18 cellular contexts compared by ENCODE assay signal in genomic region chr16:85768225-85768624, GRCh38. TPM values are rescaled to one million over a fixed set of nuclear protein-coding genes. Genes with fewer than 3 reads are reported as not detected.
DNase-seq lines count a peak whose midpoint lies in the region; ATAC-seq and TF ChIP-seq lines count a peak whose summit lies in the region.
"Had no signal": no experiment of that assay in that cellular context is flagged by ENCODE, and none has a peak within 500 bp of the region (broad histone marks: within the 10 kb centered on the region; RNA-seq: fewer than 3 reads in every experiment).

No MANE protein-coding gene starts in this region.

- TF ChIP-seq CTCF in chondrocyte (IDR thresholded peaks at IDR 0.05) (no peak), nephron progenitor cell (IDR thresholded peaks at IDR 0.05) (no peak), brain microvascular endothelial cell (IDR thresholded peaks at IDR 0.05; ENCODE audit: low read depth, low read length, missing control alignments) (no peak)

- H3K27me3 ChIP-seq in H7 (ENCODE audit: control insufficient read depth, insufficient read depth, low read length), result no peaks in the 10 kb centered on the region
- no peaks in the 10 kb centered on the region for H3K27me3 ChIP-seq in brain microvascular endothelial cell (replicated peaks)
- H3K27me3 ChIP-seq: right atrium auricular region had no signal

- H3K36me3 Mint-ChIP-seq in chondrocyte (ENCODE audit: low read depth) (no peaks in the 10 kb centered on the region), nephron progenitor cell (ENCODE audit: low read depth) (peaks cover 8% of the 10 kb centered on the region)

- H3K4me3 ChIP-seq in H7 (ENCODE audit: insufficient read depth, low read depth, low read length) (no peak overlapping the region), brain microvascular endothelial cell (ENCODE audit: low read depth, low read length) (no peak overlapping the region)
- H3K4me3 ChIP-seq: esophagus muscularis mucosa, GM12878, right atrium auricular region, tibial artery had no signal

- H3K9me3 Mint-ChIP-seq in chondrocyte (ENCODE audit: low read depth) (no peaks in the 10 kb centered on the region), nephron progenitor cell (no peaks in the 10 kb centered on the region)
- H3K9me3 Mint-ChIP-seq: activated naive CD4-positive, alpha-beta T cell treated with anti-CD3 and anti-CD28 coated beads, Interleukin-2, amount 50 U/mL, for 24 hours; activated T-helper 1 cell treated with anti-CD3 and anti-CD28 coated beads, Interleukin-12 subunit alpha, Interleukin-12 subunit beta, Interleukin-2, Interleukin-4 antibody, amounts not matched to agents 30 ng/mL and 10 ng/mL and 1 ng/mL, durations not matched to agents 14 hours and 24 hours and 36 hours; stimulated activated naive CD8-positive, alpha-beta T cell treated with anti-CD3 and anti-CD28 coated beads, Interleukin-15, amount 100 ng/mL, for 72 hours had no signal

- no peak for ATAC-seq in GM21576 (IDR thresholded peaks at IDR 0.05; ENCODE audit: unreplicated experiment)
- ATAC-seq: GM12878; stimulated activated naive CD8-positive, alpha-beta T cell treated with anti-CD3 and anti-CD28 coated beads, Interleukin-15, amount 100 ng/mL, for 72 hours had no signal

- H3K27me3 Mint-ChIP-seq in chondrocyte (ENCODE audit: low read depth), result no peaks in the 10 kb centered on the region
- H3K27me3 Mint-ChIP-seq in nephron progenitor cell (ENCODE audit: low read depth, poor library complexity), result peaks cover 32% of the 10 kb centered on the region
- H3K27me3 Mint-ChIP-seq: activated naive CD4-positive, alpha-beta T cell treated with anti-CD3 and anti-CD28 coated beads, Interleukin-2, amount 50 U/mL, for 24 hours; stimulated activated naive CD8-positive, alpha-beta T cell treated with anti-CD3 and anti-CD28 coated beads, Interleukin-15, amount 100 ng/mL, for 72 hours had no signal

- H3K36me3 ChIP-seq in H7 (replicated peaks; ENCODE audit: control insufficient read depth, insufficient read depth, low read length) (no peaks in the 10 kb centered on the region), brain microvascular endothelial cell (replicated peaks) (no peaks in the 10 kb centered on the region)
- H3K36me3 ChIP-seq: right atrium auricular region had no signal

- peaks cover 12% of the 10 kb centered on the region for H3K4me1 Mint-ChIP-seq in chondrocyte (ENCODE audit: low read depth)
- peaks cover 9% of the 10 kb centered on the region for H3K4me1 Mint-ChIP-seq in nephron progenitor cell
- H3K4me1 Mint-ChIP-seq: activated CD4-positive, alpha-beta T cell treated with anti-CD3 and anti-CD28 coated beads for 36 hours; activated naive CD4-positive, alpha-beta T cell treated with anti-CD3 and anti-CD28 coated beads, Interleukin-2, amount 50 U/mL, for 24 hours had no signal

- no peak overlapping the region for H3K4me3 Mint-ChIP-seq in chondrocyte (ENCODE audit: unreplicated experiment)
- no peak overlapping the region for H3K4me3 Mint-ChIP-seq in nephron progenitor cell
- H3K4me3 Mint-ChIP-seq: activated CD4-positive, alpha-beta T cell treated with anti-CD3 and anti-CD28 coated beads for 36 hours; activated naive CD4-positive, alpha-beta T cell treated with anti-CD3 and anti-CD28 coated beads, Interleukin-2, amount 50 U/mL, for 24 hours; activated T-helper 1 cell treated with anti-CD3 and anti-CD28 coated beads, Interleukin-12 subunit alpha, Interleukin-12 subunit beta, Interleukin-2, Interleukin-4 antibody, amounts not matched to agents 30 ng/mL and 10 ng/mL and 1 ng/mL, durations not matched to agents 14 hours and 24 hours and 36 hours; stimulated activated naive CD8-positive, alpha-beta T cell treated with anti-CD3 and anti-CD28 coated beads, Interleukin-15, amount 100 ng/mL, for 72 hours had no signal

- no peak overlapping the region for H3K27ac ChIP-seq in brain microvascular endothelial cell
- H3K27ac ChIP-seq: esophagus muscularis mucosa, right atrium auricular region, tibial artery had no signal

- H3K27ac Mint-ChIP-seq in chondrocyte (ENCODE audit: unreplicated experiment) (peak overlapping the region; percentile 94), nephron progenitor cell (peak overlapping the region; percentile 12)
- H3K27ac Mint-ChIP-seq: activated CD4-positive, alpha-beta T cell treated with anti-CD3 and anti-CD28 coated beads for 36 hours; activated naive CD4-positive, alpha-beta T cell treated with anti-CD3 and anti-CD28 coated beads, Interleukin-2, amount 50 U/mL, for 24 hours; activated T-helper 1 cell treated with anti-CD3 and anti-CD28 coated beads, Interleukin-12 subunit alpha, Interleukin-12 subunit beta, Interleukin-2, Interleukin-4 antibody, amounts not matched to agents 30 ng/mL and 10 ng/mL and 1 ng/mL, durations not matched to agents 14 hours and 24 hours and 36 hours; stimulated activated naive CD8-positive, alpha-beta T cell treated with anti-CD3 and anti-CD28 coated beads, Interleukin-15, amount 100 ng/mL, for 72 hours had no signal

- DNase-seq in H7 (peak; percentile 73), NCI-H2227 (lab: John Stamatoyannopoulos, UW; ENCODE audit: unreplicated experiment) (peak; percentile 54), chondrocyte (ENCODE audit: low spot score) (no peak), nephron progenitor cell (no peak), activated gamma-delta T cell treated with Interleukin-2 at 50 U/mL for 16 hours (no peak), brain microvascular endothelial cell (no peak)
- DNase-seq: activated CD4-positive, alpha-beta T cell treated with anti-CD3 and anti-CD28 coated beads for 36 hours; DMS79; NCI-H1436; NCI-H524; stimulated activated naive CD8-positive, alpha-beta T cell treated with anti-CD3 and anti-CD28 coated beads, Interleukin-15, amount 100 ng/mL, for 72 hours; tibial artery had no signal

- in situ Hi-C loops in brain microvascular endothelial cell (cut with HindIII; ENCODE audit: low pct_ligation_motif_present, low sequenced_read_pairs), result no loop called here

RNA-seq across cellular contexts. Expression of gene C16orf74, which starts 17.3 kb away (rescaled TPM):
- total RNA-seq in H7 (2014; rRNA removed; shearing (Covaris generic)), result 4.1 and 7.2 TPM in 2 replicates
- 0.82 to 1.6 TPM (median 1.0 TPM) in 3 replicates for total RNA-seq in chondrocyte
- total RNA-seq: activated T-helper 1 cell treated with anti-CD3 and anti-CD28 coated beads, Interleukin-12 subunit alpha, Interleukin-12 subunit beta, Interleukin-2, Interleukin-4 antibody, amounts not matched to agents 30 ng/mL and 10 ng/mL and 1 ng/mL, durations not matched to agents 14 hours and 24 hours and 36 hours had no signal

RNA-seq across cellular contexts. Expression of gene EMC8, which starts 31.1 kb away (rescaled TPM):
- 93.3 and 101 TPM in 2 replicates for total RNA-seq in H7 (2014; rRNA removed; shearing (Covaris generic))
- 26.3 to 30.1 TPM (median 27.4 TPM) in 3 replicates for total RNA-seq in chondrocyte

RNA-seq across cellular contexts. Expression of gene COX4I1, which starts 31.3 kb away (rescaled TPM):
- 638 and 696 TPM in 2 replicates for total RNA-seq in H7 (2014; rRNA removed; shearing (Covaris generic))
- total RNA-seq in chondrocyte, result 341 to 345 TPM (median 344 TPM) in 3 replicates

Comparison
In these comparisons a context has a peak if more than half of its experiments do, and no peak if none do; other contexts are left out.
1. DNase-seq: peak in H7 (single experiment) and NCI-H2227 (single experiment); none in chondrocyte (single experiment), nephron progenitor cell (single experiment), activated gamma-delta T cell treated with Interleukin-2 at 50 U/mL for 16 hours (single experiment) and brain microvascular endothelial cell (single experiment).